In the genomic region with DNA sequence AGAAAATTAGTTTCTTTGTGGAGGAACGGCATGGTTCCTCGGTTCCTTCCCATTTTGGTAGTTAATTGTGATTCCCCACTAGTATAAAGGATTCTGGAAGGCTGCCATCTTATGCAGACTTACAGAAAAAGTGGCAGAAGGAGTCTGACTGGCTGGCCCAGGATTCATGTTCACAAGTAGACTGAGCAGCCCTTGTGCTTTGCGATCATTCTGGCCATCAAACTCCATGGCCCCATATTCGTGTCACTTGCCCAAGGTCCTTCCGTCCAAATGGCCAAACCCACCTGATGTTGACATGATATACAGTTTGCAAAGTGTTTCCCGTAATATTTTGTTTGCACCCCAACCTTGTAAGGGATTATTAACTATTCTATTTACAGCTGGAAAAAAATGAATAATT, we compare ENCODE assay signal across 15 cellular contexts.
DNase-seq lines count a peak whose midpoint lies in the region; ATAC-seq, FAIRE-seq and TF ChIP-seq lines count a peak whose summit lies in the region.
"Had no signal": no experiment of that assay in that cellular context is flagged by ENCODE, and none has a peak within 500 bp of the region (broad histone marks: within the 10 kb centered on the region; RNA-seq: fewer than 3 reads in every experiment).

No MANE protein-coding gene starts in this region.

- TF ChIP-seq CTCF in right atrium auricular region (IDR thresholded peaks at IDR 0.05) (no peak), endothelial cell of umbilical vein (IDR thresholded peaks at IDR 0.05; ENCODE audit: extremely low read depth in 1 of 2, insufficient read depth in 1 of 2, low read depth in 1 of 2, low read length in 2 of 2) (no peak), osteoblast (IDR thresholded peaks at IDR 0.05; ENCODE audit: extremely low read depth, low read depth, low read length) (no peak)

- ATAC-seq in left ventricle myocardium superior = no peak

- intact Hi-C loops in left ventricle myocardium superior (cut with micrococcal nuclease) (no loop called here), endothelial cell of umbilical vein (cut with micrococcal nuclease) (loop anchor here (2.0 kb wide), 2 partner anchors 16 kb away; no protein-coding TSS in a partner anchor)

- POLR2A ChIA-PET in endothelial cell of umbilical vein (lab: Charles Lee) = no interaction called here

- H3K27me3 ChIP-seq in right atrium auricular region (no peaks in the 10 kb centered on the region), endothelial cell of umbilical vein (ENCODE audit: control insufficient read depth in 2 of 2, insufficient read depth in 2 of 2, low read length in 2 of 2) (no peaks in the 10 kb centered on the region), osteoblast (ENCODE audit: insufficient read depth, low read length) (no peaks in the 10 kb centered on the region), H7 (ENCODE audit: control insufficient read depth, insufficient read depth, low read length) (no peaks in the 10 kb centered on the region; the same call in 1 of the 2 replicates)
- H3K27me3 ChIP-seq: dorsolateral prefrontal cortex had no signal

- H3K79me2 ChIP-seq in endothelial cell of umbilical vein (ENCODE audit: control insufficient read depth, insufficient read depth, low read length) = no peaks in the 10 kb centered on the region
- H3K79me2 ChIP-seq in osteoblast (ENCODE audit: insufficient read depth, low read length) = no peaks in the 10 kb centered on the region

- no peaks in the 10 kb centered on the region for H3K36me3 ChIP-seq in right atrium auricular region
- no peaks in the 10 kb centered on the region for H3K36me3 ChIP-seq in endothelial cell of umbilical vein (ENCODE audit: control insufficient read depth in 2 of 2, extremely low read depth in 1 of 2, insufficient read depth in 2 of 2, low read length in 2 of 2)
- no peaks in the 10 kb centered on the region for H3K36me3 ChIP-seq in osteoblast (ENCODE audit: insufficient read depth, low read length)
- H3K36me3 ChIP-seq in H7 (replicated peaks; ENCODE audit: control insufficient read depth, insufficient read depth, low read length) = no peaks in the 10 kb centered on the region
- H3K36me3 ChIP-seq: WERI-Rb-1 had no signal

- TF ChIP-seq POLR2A in endothelial cell of umbilical vein (IDR thresholded peaks at IDR 0.05; ENCODE audit: low read depth, low read length) = no peak

- no peaks in the 10 kb centered on the region for H3K9me1 ChIP-seq in endothelial cell of umbilical vein (replicated peaks; ENCODE audit: control insufficient read depth, extremely low read depth, insufficient read depth, low read length)

- DNase-seq in right atrium auricular region (ENCODE audit: low spot score) (no peak), left ventricle myocardium superior (no peak), endothelial cell of umbilical vein (ENCODE audit: low read depth, low spot score) (no peak), osteoblast (ENCODE audit: insufficient read length, low spot score, missing footprints) (no peak), SW 1271 (lab: John Stamatoyannopoulos, UW) (no peak), H7 (no peak), ureter (ENCODE audit: low spot score) (no peak), NCI-H187 treated with DMSO at 0.1 percent for 48 hours (lab: John Stamatoyannopoulos, UW) (no peak)
- DNase-seq: activated CD8-positive, alpha-beta memory T cell treated with anti-CD3 and anti-CD28 coated beads, Interleukin-2, amount 50 U/mL, for 48 hours; AML-193; DND-41; NCI-H1694 treated with DMSO at 0.1 percent for 48 hours; WERI-Rb-1 had no signal

- FAIRE-seq in endothelial cell of umbilical vein (lab: Jason Lieb, UNC) = no peak
- FAIRE-seq: GM12892 had no signal

- H4K20me1 ChIP-seq in endothelial cell of umbilical vein (replicated peaks; ENCODE audit: control insufficient read depth, extremely low read depth, insufficient read depth, low read length) = no peaks in the 10 kb centered on the region
- no peaks in the 10 kb centered on the region for H4K20me1 ChIP-seq in osteoblast (ENCODE audit: insufficient read depth, low read length)

- peaks cover 0 to 4% of the 10 kb centered on the region in 2 donors for H3K9me3 ChIP-seq in right atrium auricular region
- H3K9me3 ChIP-seq in endothelial cell of umbilical vein (replicated peaks; ENCODE audit: control insufficient read depth, insufficient read depth, low read length) = no peaks in the 10 kb centered on the region
- H3K9me3 ChIP-seq in osteoblast (ENCODE audit: low read depth, low read length) = no peaks in the 10 kb centered on the region

- CTCF ChIA-PET in endothelial cell of umbilical vein (lab: Charles Lee) = interaction anchor here (2.5 kb wide), 1 partner anchor 21 kb away, joined by 14 read pairs; no protein-coding TSS in a partner anchor

- H2AFZ ChIP-seq in endothelial cell of umbilical vein (ENCODE audit: low read depth, low read length) (no peak overlapping the region), osteoblast (ENCODE audit: low read length) (peak overlapping the region; percentile 72)

- dilution Hi-C loops in endothelial cell of umbilical vein (cut with MboI; ENCODE audit: extremely low pct_ligation_motif_present, low sequenced_read_pairs) = no loop called here

- H3K4me1 ChIP-seq in right atrium auricular region (peaks cover 0 to 20% of the 10 kb centered on the region in 2 donors), endothelial cell of umbilical vein (ENCODE audit: control insufficient read depth, extremely low read depth, insufficient read depth, low read length) (peaks cover 26% of the 10 kb centered on the region), osteoblast (ENCODE audit: insufficient read depth, low read length) (peaks cover 25% of the 10 kb centered on the region)

- H3K4me2 ChIP-seq in endothelial cell of umbilical vein (ENCODE audit: insufficient read depth, low read length) = no peak overlapping the region
- H3K4me2 ChIP-seq in osteoblast (ENCODE audit: insufficient read depth, low read length) = peak overlapping the region; percentile 56

- no TSS peak for BruUV-seq in endothelial cell of umbilical vein (replicated peaks; lab: Mats Ljungman, UMichigan)

- no peak overlapping the region for H3K9ac ChIP-seq in endothelial cell of umbilical vein (replicated peaks; ENCODE audit: extremely low read depth, insufficient read depth, low read length)

- no peak overlapping the region for H3K4me3 ChIP-seq in right atrium auricular region
- H3K4me3 ChIP-seq in endothelial cell of umbilical vein (replicated peaks in 1 of 3; ENCODE audit: insufficient read depth in 1 of 3, low read depth in 1 of 3, low read length in 3 of 3) = no peak overlapping the region
- no peak overlapping the region for H3K4me3 ChIP-seq in osteoblast (ENCODE audit: insufficient read depth, low read length)
- H3K4me3 ChIP-seq in H7 (ENCODE audit: insufficient read depth, low read depth, low read length) = no peak overlapping the region

- H3K27ac ChIP-seq in right atrium auricular region (peak overlapping the region; percentile 82 to 89), endothelial cell of umbilical vein (ENCODE audit: insufficient read depth, low read depth, low read length) (peak overlapping the region; percentile 54), osteoblast (ENCODE audit: low read depth, low read length) (peak overlapping the region; percentile 96)
- H3K27ac ChIP-seq: WERI-Rb-1 had no signal

TF ChIP-seq in endothelial cell of umbilical vein, 7 proteins besides CTCF, POLR2A, EP300 and RAD21:
- TF ChIP-seq JUN (IDR thresholded peaks at IDR 0.05; ENCODE audit: borderline replicate concordance, insufficient read depth, insufficient read length, low read depth) (no peak), GATA2 (IDR thresholded peaks at IDR 0.05; ENCODE audit: insufficient read depth, insufficient read length, low read depth, low read length) (no peak), MYC (IDR thresholded peaks at IDR 0.05; ENCODE audit: low read depth, low read length) (no peak), POLR2AphosphoS5 (IDR thresholded peaks at IDR 0.05; ENCODE audit: insufficient read depth, low read depth, low read length) (no peak), EZH2 (IDR thresholded peaks at IDR 0.05; ENCODE audit: borderline replicate concordance, low read depth, low read length, severe bottlenecking) (no peak), FOS (IDR thresholded peaks at IDR 0.05; ENCODE audit: borderline replicate concordance, insufficient read depth, low read length) (no peak)
- TF ChIP-seq, protein P1, sequence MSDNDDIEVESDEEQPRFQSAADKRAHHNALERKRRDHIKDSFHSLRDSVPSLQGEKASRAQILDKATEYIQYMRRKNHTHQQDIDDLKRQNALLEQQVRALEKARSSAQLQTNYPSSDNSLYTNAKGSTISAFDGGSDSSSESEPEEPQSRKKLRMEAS (IDR thresholded peaks at IDR 0.05; ENCODE audit: insufficient read depth, insufficient read length) = no peak
